In genomic region chr12:105882404-105882803, GRCh38 we compare ENCODE assay signal across 13 cellular contexts.
A peak's percentile ranks its signal among the peaks of the same experiment; 100 is the strongest.
DNase-seq lines count a peak whose midpoint lies in the region; ATAC-seq and TF ChIP-seq lines count a peak whose summit lies in the region.
"Had no signal": no experiment of that assay in that cellular context is flagged by ENCODE, and none has a peak within 500 bp of the region (broad histone marks: within the 10 kb centered on the region; RNA-seq: fewer than 3 reads in every experiment).

No MANE protein-coding gene starts in this region.

- dilution Hi-C loops in mammary epithelial cell (cut with HindIII; ENCODE audit: low sequenced_read_pairs) = no loop called here

- no peak overlapping the region for H3K9ac ChIP-seq in mammary epithelial cell (ENCODE audit: insufficient read depth, low read length)

- H3K36me3 Mint-ChIP-seq in MCF 10A (ENCODE audit: insufficient read depth, unreplicated experiment) = no peaks in the 10 kb centered on the region
- no peaks in the 10 kb centered on the region for H3K36me3 Mint-ChIP-seq in activated CD4-positive, alpha-beta T cell treated with anti-CD3 and anti-CD28 coated beads, Interleukin-2, amount 10 ng/mL, durations not matched to agents 7 days and 5 days (ENCODE audit: low read depth)

- H3K4me1 ChIP-seq in mammary epithelial cell (ENCODE audit: insufficient read depth, low read length) (no peaks in the 10 kb centered on the region), esophagus muscularis mucosa (peaks cover 0 to 6% (median 3%) of the 10 kb centered on the region in 4 donors), aorta (ENCODE audit: control insufficient read depth in 1 of 2, insufficient read depth in 2 of 2, low read length in 2 of 2) (peaks cover 0 to 4% of the 10 kb centered on the region in 2 donors)
- H3K4me1 ChIP-seq: body of pancreas, testis had no signal

- BruUV-seq in mammary epithelial cell (replicated peaks; lab: Mats Ljungman, UMichigan) = no TSS peak
- BruUV-seq in MCF 10A (replicated peaks; lab: Mats Ljungman, UMichigan) = no TSS peak

- intact Hi-C loops in mammary epithelial cell (cut with micrococcal nuclease) = no loop called here
- intact Hi-C loops in MCF 10A (cut with micrococcal nuclease) = no loop called here
- intact Hi-C loops in esophagus muscularis mucosa (cut with DNase I) = no loop called here
- intact Hi-C loops in aorta (cut with DNase I) = no loop called here

- CTCF ChIA-PET in mammary epithelial cell (lab: Charles Lee; ENCODE audit: low non-redundant PET) (no interaction called here), MCF 10A (lab: Yijun Ruan, JAX) (interaction anchor here (0.8 to 1.3 kb wide), 2 partner anchors 8 to 19 kb away, joined by 3 read pairs; no protein-coding TSS in a partner anchor)
- CTCF ChIA-PET in activated CD4-positive, alpha-beta T cell treated with anti-CD3 and anti-CD28 coated beads, Interleukin-2, amount 10 ng/mL, durations not matched to agents 7 days and 5 days (lab: Charles Lee) = no interaction called here

- H3K9me3 Mint-ChIP-seq in MCF 10A (ENCODE audit: unreplicated experiment) = no peaks in the 10 kb centered on the region
- H3K9me3 Mint-ChIP-seq in activated CD4-positive, alpha-beta T cell treated with anti-CD3 and anti-CD28 coated beads, Interleukin-2, amount 10 ng/mL, durations not matched to agents 7 days and 5 days = no peaks in the 10 kb centered on the region
- H3K9me3 Mint-ChIP-seq: activated CD4-positive, alpha-beta T cell treated with anti-CD3 and anti-CD28 coated beads, Interleukin-2, amount 10 ng/mL, durations not matched to agents 24 days and 14 days had no signal

- peak; percentile 86 for ATAC-seq in aorta (ENCODE audit: low FRiP score)
- ATAC-seq: body of pancreas had no signal

- H3K79me2 ChIP-seq in mammary epithelial cell (ENCODE audit: insufficient read depth, low read length) = no peaks in the 10 kb centered on the region

- H3K27ac Mint-ChIP-seq in MCF 10A (ENCODE audit: low read depth, unreplicated experiment) = no peak overlapping the region
- H3K27ac Mint-ChIP-seq in activated CD4-positive, alpha-beta T cell treated with anti-CD3 and anti-CD28 coated beads, Interleukin-2, amount 10 ng/mL, durations not matched to agents 7 days and 5 days = no peak overlapping the region
- H3K27ac Mint-ChIP-seq: activated CD4-positive, alpha-beta T cell treated with anti-CD3 and anti-CD28 coated beads, Interleukin-2, amount 10 ng/mL, durations not matched to agents 24 days and 14 days had no signal

- H3K27me3 Mint-ChIP-seq in MCF 10A (ENCODE audit: insufficient read depth, unreplicated experiment) = no peaks in the 10 kb centered on the region
- no peaks in the 10 kb centered on the region for H3K27me3 Mint-ChIP-seq in activated CD4-positive, alpha-beta T cell treated with anti-CD3 and anti-CD28 coated beads, Interleukin-2, amount 10 ng/mL, durations not matched to agents 7 days and 5 days
- H3K27me3 Mint-ChIP-seq: activated CD4-positive, alpha-beta T cell treated with anti-CD3 and anti-CD28 coated beads, Interleukin-2, amount 10 ng/mL, durations not matched to agents 24 days and 14 days had no signal

- no peak overlapping the region for H3K27ac ChIP-seq in mammary epithelial cell (ENCODE audit: insufficient read depth, low read depth, low read length)
- no peak overlapping the region for H3K27ac ChIP-seq in esophagus muscularis mucosa (replicated peaks in 1 of 4)
- no peak overlapping the region for H3K27ac ChIP-seq in aorta (ENCODE audit: low read depth in 1 of 2, low read length in 2 of 2)
- H3K27ac ChIP-seq: body of pancreas, testis had no signal

- DNase-seq in mammary epithelial cell (peak; percentile 7), MCF 10A (ENCODE audit: unreplicated experiment) (no peak), esophagus muscularis mucosa (ENCODE audit: extremely low spot score) (peak; percentile 87), left kidney (ENCODE audit: low read depth, low spot score) (peak; percentile 45), aorta (peak in 1 of 2 donors; percentile 51), NCI-H69 (lab: John Stamatoyannopoulos, UW) (no peak)
- no peak for DNase-seq in activated CD4-positive, alpha-beta T cell treated with anti-CD3 and anti-CD28 coated beads, Interleukin-2, amount 10 ng/mL, durations not matched to agents 7 days and 5 days
- DNase-seq in stimulated activated CD4-positive, alpha-beta T cell treated with anti-CD3 and anti-CD28 coated beads, Interleukin-15, amount 100 ng/mL, for 24 hours = no peak
- DNase-seq: activated CD4-positive, alpha-beta T cell treated with anti-CD3 and anti-CD28 coated beads, Interleukin-2, amount 10 ng/mL, durations not matched to agents 24 days and 14 days; NCI-H1417 treated with DMSO at 0.1 percent for 48 hours; NCI-H526; testis had no signal

- no peaks in the 10 kb centered on the region for H3K27me3 ChIP-seq in mammary epithelial cell (ENCODE audit: insufficient read depth, low read length)
- H3K27me3 ChIP-seq in esophagus muscularis mucosa = no peaks in the 10 kb centered on the region
- H3K27me3 ChIP-seq in aorta (ENCODE audit: control insufficient read depth in 1 of 2, insufficient read depth in 2 of 2, low read length in 1 of 2) = no peaks in the 10 kb centered on the region
- H3K27me3 ChIP-seq: body of pancreas, testis had no signal

- H3K9me3 ChIP-seq in mammary epithelial cell (replicated peaks; ENCODE audit: insufficient read depth, low read length) = no peaks in the 10 kb centered on the region
- H3K9me3 ChIP-seq in esophagus muscularis mucosa = no peaks in the 10 kb centered on the region
- H3K9me3 ChIP-seq in aorta (ENCODE audit: control insufficient read depth, low read length) = no peaks in the 10 kb centered on the region
- H3K9me3 ChIP-seq: body of pancreas, testis had no signal

- H2AFZ ChIP-seq in mammary epithelial cell (ENCODE audit: low read depth, low read length) = no peak overlapping the region

- in situ Hi-C loops in mammary epithelial cell (cut with MboI; ENCODE audit: low sequenced_read_pairs in 2 of 2) = no loop called here

- no peak for TF ChIP-seq CTCF in mammary epithelial cell (conservative IDR thresholded peaks at IDR 0.05 in 1 of 2, IDR thresholded peaks at IDR 0.05 in 1 of 2; ENCODE audit: extremely low read depth in 1 of 2, insufficient read depth in 1 of 2, low read depth in 1 of 2, low read length in 2 of 2)
- TF ChIP-seq CTCF in MCF 10A (IDR thresholded peaks at IDR 0.05; ENCODE audit: unreplicated experiment) = no peak
- no peak for TF ChIP-seq CTCF in esophagus muscularis mucosa (IDR thresholded peaks at IDR 0.05)

- no peaks in the 10 kb centered on the region for H4K20me1 ChIP-seq in mammary epithelial cell (ENCODE audit: insufficient read depth, low read length)

- no peak for TF ChIP-seq EP300 in esophagus muscularis mucosa (IDR thresholded peaks at IDR 0.05)

- POLR2A ChIA-PET in MCF 10A (lab: Yijun Ruan, JAX) = no interaction called here
- POLR2A ChIA-PET in activated CD4-positive, alpha-beta T cell treated with anti-CD3 and anti-CD28 coated beads, Interleukin-2, amount 10 ng/mL, durations not matched to agents 7 days and 5 days (lab: Charles Lee) = no interaction called here

- H3K4me3 Mint-ChIP-seq in MCF 10A (ENCODE audit: unreplicated experiment) = no peak overlapping the region
- H3K4me3 Mint-ChIP-seq in activated CD4-positive, alpha-beta T cell treated with anti-CD3 and anti-CD28 coated beads, Interleukin-2, amount 10 ng/mL, durations not matched to agents 7 days and 5 days = no peak overlapping the region
- H3K4me3 Mint-ChIP-seq: activated CD4-positive, alpha-beta T cell treated with anti-CD3 and anti-CD28 coated beads, Interleukin-2, amount 10 ng/mL, durations not matched to agents 24 days and 14 days had no signal

- no peaks in the 10 kb centered on the region for H3K4me1 Mint-ChIP-seq in MCF 10A (ENCODE audit: insufficient read depth, unreplicated experiment)
- no peaks in the 10 kb centered on the region for H3K4me1 Mint-ChIP-seq in activated CD4-positive, alpha-beta T cell treated with anti-CD3 and anti-CD28 coated beads, Interleukin-2, amount 10 ng/mL, durations not matched to agents 7 days and 5 days
- H3K4me1 Mint-ChIP-seq: activated CD4-positive, alpha-beta T cell treated with anti-CD3 and anti-CD28 coated beads, Interleukin-2, amount 10 ng/mL, durations not matched to agents 24 days and 14 days had no signal

- no peak overlapping the region for H3K4me3 ChIP-seq in mammary epithelial cell (replicated peaks in 1 of 3; ENCODE audit: insufficient read depth in 1 of 3, low read depth in 2 of 3, low read length in 3 of 3)
- no peak overlapping the region for H3K4me3 ChIP-seq in esophagus muscularis mucosa
- H3K4me3 ChIP-seq in aorta (ENCODE audit: low read length in 2 of 2) = no peak overlapping the region
- H3K4me3 ChIP-seq: body of pancreas, testis had no signal

- TF ChIP-seq POLR2A in esophagus muscularis mucosa (IDR thresholded peaks at IDR 0.05; ENCODE audit: low read depth) = no peak

- H3K36me3 ChIP-seq in mammary epithelial cell (ENCODE audit: insufficient read depth, low read length) = no peaks in the 10 kb centered on the region
- H3K36me3 ChIP-seq in esophagus muscularis mucosa = no peaks in the 10 kb centered on the region
- no peaks in the 10 kb centered on the region for H3K36me3 ChIP-seq in aorta (ENCODE audit: control insufficient read depth in 1 of 2, insufficient read depth in 2 of 2, low read length in 1 of 2)

- no peak overlapping the region for H3K4me2 ChIP-seq in mammary epithelial cell (ENCODE audit: insufficient read depth, low read depth, low read length)

- WGBS in mammary epithelial cell (ENCODE audit: low coverage, missing lambda C conversion rate) = 14% methylated on average over 1 of the region's 1 CpG
- 50% methylated on average over 1 of the region's 1 CpG for WGBS in esophagus muscularis mucosa
- 0 to 6% methylated on average over 1 of the region's 1 CpG for WGBS in aorta, 2 donors

Comparison
In these comparisons a context has a peak if more than half of its experiments do, and no peak if none do; other contexts are left out.
1. DNase-seq: peak in mammary epithelial cell (single experiment), esophagus muscularis mucosa (single experiment) and left kidney (single experiment); none in MCF 10A (single experiment), activated CD4-positive, alpha-beta T cell treated with anti-CD3 and anti-CD28 coated beads, Interleukin-2, amount 10 ng/mL, durations not matched to agents 7 days and 5 days (single experiment), stimulated activated CD4-positive, alpha-beta T cell treated with anti-CD3 and anti-CD28 coated beads, Interleukin-15, amount 100 ng/mL, for 24 hours (single experiment) and NCI-H69 (single experiment).